Comparison of ENCODE assay signal across 1 cellular context in genomic region chr2:85775406-85776381, GRCh38.
TF ChIP-seq lines count a peak whose summit lies in the region.

No MANE protein-coding gene starts in this region.

TF ChIP-seq in GM12878, 131 proteins besides CTCF, POLR2A, EP300 and RAD21:
- TF ChIP-seq JUNB (IDR thresholded peaks at IDR 0.05) (no peak), SMARCA5 (IDR thresholded peaks at IDR 0.05) (0 out of 2 replicates have a peak, but pooled peaks have one; percentile 49)
TF ChIP-seq in GM12878: peak in this region for 1.
